1 cellular context compared by ENCODE assay signal in genomic region chr3:130892759-130893239, GRCh38.
TF ChIP-seq lines count a peak whose summit lies in the region.

No MANE protein-coding gene starts in this region.

TF ChIP-seq in K562, 482 proteins besides CTCF, POLR2A, EP300 and RAD21 (continued from another document):
- no peak for TF ChIP-seq RBM15 (IDR thresholded peaks at IDR 0.05; ENCODE audit: insufficient read depth, low read length)
- TF ChIP-seq SMC3 (conservative IDR thresholded peaks at IDR 0.05; ENCODE audit: insufficient read depth, low read depth, low read length): peak; percentile 50
